ENCODE assay signal across 8 cellular contexts in genomic region chr3:187748050-187748481, GRCh38. TPM values are rescaled to one million over a fixed set of nuclear protein-coding genes. Genes with fewer than 3 reads are reported as not detected.
DNase-seq lines count a peak whose midpoint lies in the region; ATAC-seq and TF ChIP-seq lines count a peak whose summit lies in the region.

No MANE protein-coding gene starts in this region.

- H3K4me3 Mint-ChIP-seq in CD4-positive, CD25-positive, alpha-beta regulatory T cell = peak overlapping the region; percentile 65 to 95 (median 76)
- peak overlapping the region; percentile 71 for H3K4me3 Mint-ChIP-seq in T-helper 1 cell treated with Interleukin-12 subunit alpha and Interleukin-12 subunit beta and Interleukin-4 antibody, amounts not matched to agents 30 μg/mL and 1 μg/mL, for 36 hours

- H3K9ac ChIP-seq in skeletal muscle satellite cell (ENCODE audit: low read depth, low read length) = peak overlapping the region; percentile 95

- peaks cover 1% of the 10 kb centered on the region for H4K20me1 ChIP-seq in hepatocyte (ENCODE audit: insufficient read depth, poor library complexity, severe bottlenecking)

- peak; percentile 57 to 59 for ATAC-seq in CD4-positive, CD25-positive, alpha-beta regulatory T cell (ENCODE audit: low read depth in 2 of 2)
- peak; percentile 49 for ATAC-seq in GM21723 (IDR thresholded peaks at IDR 0.05; ENCODE audit: unreplicated experiment)
- ATAC-seq in HG03025 (IDR thresholded peaks at IDR 0.05; ENCODE audit: low FRiP score, unreplicated experiment) = no peak

- no peaks in the 10 kb centered on the region for H3K36me3 ChIP-seq in CD4-positive, CD25-positive, alpha-beta regulatory T cell (ENCODE audit: control insufficient read depth, insufficient read depth, low read length)
- H3K36me3 ChIP-seq in hepatocyte (replicated peaks; ENCODE audit: insufficient read depth, low read depth) (no peaks in the 10 kb centered on the region), skeletal muscle satellite cell (ENCODE audit: insufficient read depth, low read length) (no peaks in the 10 kb centered on the region)

- peaks cover 28% of the 10 kb centered on the region for H3K79me2 ChIP-seq in hepatocyte

- H3K27me3 ChIP-seq in CD4-positive, CD25-positive, alpha-beta regulatory T cell (ENCODE audit: control insufficient read depth, insufficient read depth, low read length) = no peaks in the 10 kb centered on the region
- H3K27me3 ChIP-seq in hepatocyte (no peaks in the 10 kb centered on the region), skeletal muscle satellite cell (ENCODE audit: control insufficient read depth, insufficient read depth, low read length) (no peaks in the 10 kb centered on the region)

- H3K4me1 Mint-ChIP-seq in CD4-positive, CD25-positive, alpha-beta regulatory T cell = peaks cover 6 to 65% (median 38%) of the 10 kb centered on the region in 4 donors
- H3K4me1 Mint-ChIP-seq in T-helper 1 cell treated with Interleukin-12 subunit alpha and Interleukin-12 subunit beta and Interleukin-4 antibody, amounts not matched to agents 30 μg/mL and 1 μg/mL, for 36 hours (ENCODE audit: low read depth) = peaks cover 50% of the 10 kb centered on the region

- H3K4me3 ChIP-seq in CD4-positive, CD25-positive, alpha-beta regulatory T cell (ENCODE audit: low read depth, low read length) = no peak overlapping the region
- H3K4me3 ChIP-seq in hepatocyte (no peak overlapping the region), skeletal muscle satellite cell (ENCODE audit: low read length) (no peak overlapping the region)

- H3K27me3 Mint-ChIP-seq in CD4-positive, CD25-positive, alpha-beta regulatory T cell = peaks cover 7% of the 10 kb centered on the region
- no peaks in the 10 kb centered on the region for H3K27me3 Mint-ChIP-seq in T-helper 1 cell treated with Interleukin-12 subunit alpha and Interleukin-12 subunit beta and Interleukin-4 antibody, amounts not matched to agents 30 μg/mL and 1 μg/mL, for 36 hours (ENCODE audit: low read depth)

- 6% methylated on average over 2 of the region's 2 CpGs for WGBS in hepatocyte (ENCODE audit: low lambda C conversion rate, missing lambda C conversion rate)

- H3K27ac ChIP-seq in CD4-positive, CD25-positive, alpha-beta regulatory T cell (ENCODE audit: insufficient read depth, low read length, poor library complexity, severe bottlenecking) = peak overlapping the region; percentile 11
- peak overlapping the region; percentile 93 for H3K27ac ChIP-seq in hepatocyte

- peaks cover 46% of the 10 kb centered on the region for H3K4me1 ChIP-seq in CD4-positive, CD25-positive, alpha-beta regulatory T cell (ENCODE audit: control insufficient read depth, insufficient read depth, low read length, poor library complexity, severe bottlenecking)
- H3K4me1 ChIP-seq in hepatocyte (ENCODE audit: insufficient read depth) = peaks cover 40% of the 10 kb centered on the region
- H3K4me1 ChIP-seq in skeletal muscle satellite cell (ENCODE audit: control insufficient read depth, insufficient read depth, low read length) = peaks cover 24% of the 10 kb centered on the region

- TF ChIP-seq CTCF in hepatocyte (IDR thresholded peaks at IDR 0.05; ENCODE audit: poor library complexity) = peak; percentile 97

- peak overlapping the region; percentile 67 to 100 (median 79) for H3K27ac Mint-ChIP-seq in CD4-positive, CD25-positive, alpha-beta regulatory T cell
- peak overlapping the region; percentile 100 for H3K27ac Mint-ChIP-seq in T-helper 1 cell treated with Interleukin-12 subunit alpha and Interleukin-12 subunit beta and Interleukin-4 antibody, amounts not matched to agents 30 μg/mL and 1 μg/mL, for 36 hours

- H3K4me2 ChIP-seq in hepatocyte (no peak overlapping the region), skeletal muscle satellite cell (ENCODE audit: low read length) (peak overlapping the region; percentile 94)

- H2AFZ ChIP-seq in hepatocyte = no peak overlapping the region

- no peaks in the 10 kb centered on the region for H3K9me3 Mint-ChIP-seq in CD4-positive, CD25-positive, alpha-beta regulatory T cell
- peaks cover 3% of the 10 kb centered on the region for H3K9me3 Mint-ChIP-seq in T-helper 1 cell treated with Interleukin-12 subunit alpha and Interleukin-12 subunit beta and Interleukin-4 antibody, amounts not matched to agents 30 μg/mL and 1 μg/mL, for 36 hours

- H3K9me3 ChIP-seq in CD4-positive, CD25-positive, alpha-beta regulatory T cell (ENCODE audit: control insufficient read depth in 2 of 2, low read length in 2 of 2) = no peaks in the 10 kb centered on the region
- H3K9me3 ChIP-seq in hepatocyte (ENCODE audit: low read depth) (no peaks in the 10 kb centered on the region), skeletal muscle satellite cell (replicated peaks; ENCODE audit: low read length) (no peaks in the 10 kb centered on the region)

- H3K36me3 Mint-ChIP-seq in CD4-positive, CD25-positive, alpha-beta regulatory T cell = no peaks in the 10 kb centered on the region
- peaks cover 12% of the 10 kb centered on the region for H3K36me3 Mint-ChIP-seq in T-helper 1 cell treated with Interleukin-12 subunit alpha and Interleukin-12 subunit beta and Interleukin-4 antibody, amounts not matched to agents 30 μg/mL and 1 μg/mL, for 36 hours (ENCODE audit: low read depth)

- no peaks in the 10 kb centered on the region for H3K9me2 ChIP-seq in hepatocyte (replicated peaks; ENCODE audit: insufficient read depth)

- peak; percentile 71 to 90 (median 80) for DNase-seq in CD4-positive, CD25-positive, alpha-beta regulatory T cell
- DNase-seq in NCI-H1436 (lab: John Stamatoyannopoulos, UW) (peak; percentile 94), amygdala (lab: John Stamatoyannopoulos, UW) (peak; percentile 8 to 95 (median 79)), hepatocyte (ENCODE audit: low spot score) (peak; percentile 94)

RNA-seq across cellular contexts. Expression of gene BCL6, which starts 2.8 kb away (rescaled TPM):
- 39.6 TPM for total RNA-seq in CD4-positive, CD25-positive, alpha-beta regulatory T cell
- 1 to 10 TPM; 1.8 to 3.4 (median 2.5) TPM for polyA plus RNA-seq in CD4-positive, CD25-positive, alpha-beta regulatory T cell
- total RNA-seq in hepatocyte = 40.3 and 46.5 TPM in 2 replicates
- 31.9 and 32.0 TPM in 2 replicates for polyA plus RNA-seq in hepatocyte
- total RNA-seq in skeletal muscle satellite cell (2012; rRNA removed) = 18.3 and 25.6 TPM in 2 replicates

RNA-seq across cellular contexts. Expression of gene RTP2, which starts 45.7 kb away (rescaled TPM):
- not detected for total RNA-seq in CD4-positive, CD25-positive, alpha-beta regulatory T cell
- not detected for polyA plus RNA-seq in CD4-positive, CD25-positive, alpha-beta regulatory T cell
- total RNA-seq in hepatocyte = not detected in 2 replicates
- polyA plus RNA-seq in hepatocyte = not detected in 2 replicates
- not detected in 2 replicates for total RNA-seq in skeletal muscle satellite cell (2012; rRNA removed)
